1 cellular context compared by ENCODE assay signal in the genomic region with DNA sequence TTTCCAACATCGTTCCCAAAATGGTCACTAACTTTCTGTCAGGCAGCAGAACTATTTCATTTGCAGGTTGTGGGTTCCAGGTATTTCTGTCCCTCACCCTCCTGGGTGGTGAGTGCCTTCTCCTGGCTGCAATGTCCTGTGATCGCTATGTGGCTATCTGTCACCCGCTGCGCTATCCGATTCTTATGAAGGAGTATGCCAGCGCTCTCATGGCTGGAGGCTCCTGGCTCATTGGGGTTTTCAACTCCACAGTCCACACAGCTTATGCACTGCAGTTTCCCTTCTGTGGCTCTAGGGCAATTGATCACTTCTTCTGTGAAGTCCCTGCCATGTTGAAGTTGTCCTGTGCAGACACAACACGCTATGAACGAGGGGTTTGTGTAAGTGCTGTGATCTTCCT.
TF ChIP-seq lines count a peak whose summit lies in the region.

No MANE protein-coding gene starts in this region.

TF ChIP-seq in K562, 482 proteins besides CTCF, POLR2A, EP300 and RAD21:
- TF ChIP-seq PPARD (CRISPR knock-in tag; IDR thresholded peaks at IDR 0.05), result no peak
- TF ChIP-seq ETV6 (IDR thresholded peaks at IDR 0.05; ENCODE audit: borderline replicate concordance in 1 of 2, low read depth in 2 of 2, low read length in 1 of 2), result no peak
- TF ChIP-seq ETV6 (CRISPR knock-in tag; IDR thresholded peaks at IDR 0.05; ENCODE audit: borderline replicate concordance), result no peak
- TF ChIP-seq, protein P1, sequence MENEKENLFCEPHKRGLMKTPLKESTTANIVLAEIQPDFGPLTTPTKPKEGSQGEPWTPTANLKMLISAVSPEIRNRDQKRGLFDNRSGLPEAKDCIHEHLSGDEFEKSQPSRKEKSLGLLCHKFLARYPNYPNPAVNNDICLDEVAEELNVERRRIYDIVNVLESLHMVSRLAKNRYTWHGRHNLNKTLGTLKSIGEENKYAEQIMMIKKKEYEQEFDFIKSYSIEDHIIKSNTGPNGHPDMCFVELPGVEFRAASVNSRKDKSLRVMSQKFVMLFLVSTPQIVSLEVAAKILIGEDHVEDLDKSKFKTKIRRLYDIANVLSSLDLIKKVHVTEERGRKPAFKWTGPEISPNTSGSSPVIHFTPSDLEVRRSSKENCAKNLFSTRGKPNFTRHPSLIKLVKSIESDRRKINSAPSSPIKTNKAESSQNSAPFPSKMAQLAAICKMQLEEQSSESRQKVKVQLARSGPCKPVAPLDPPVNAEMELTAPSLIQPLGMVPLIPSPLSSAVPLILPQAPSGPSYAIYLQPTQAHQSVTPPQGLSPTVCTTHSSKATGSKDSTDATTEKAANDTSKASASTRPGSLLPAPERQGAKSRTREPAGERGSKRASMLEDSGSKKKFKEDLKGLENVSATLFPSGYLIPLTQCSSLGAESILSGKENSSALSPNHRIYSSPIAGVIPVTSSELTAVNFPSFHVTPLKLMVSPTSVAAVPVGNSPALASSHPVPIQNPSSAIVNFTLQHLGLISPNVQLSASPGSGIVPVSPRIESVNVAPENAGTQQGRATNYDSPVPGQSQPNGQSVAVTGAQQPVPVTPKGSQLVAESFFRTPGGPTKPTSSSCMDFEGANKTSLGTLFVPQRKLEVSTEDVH (IDR thresholded peaks at IDR 0.05; ENCODE audit: low read depth, partially characterized antibody), result no peak
- TF ChIP-seq CHCHD3 (CRISPR knock-in tag; IDR thresholded peaks at IDR 0.05), result no peak
- TF ChIP-seq, protein P2, sequence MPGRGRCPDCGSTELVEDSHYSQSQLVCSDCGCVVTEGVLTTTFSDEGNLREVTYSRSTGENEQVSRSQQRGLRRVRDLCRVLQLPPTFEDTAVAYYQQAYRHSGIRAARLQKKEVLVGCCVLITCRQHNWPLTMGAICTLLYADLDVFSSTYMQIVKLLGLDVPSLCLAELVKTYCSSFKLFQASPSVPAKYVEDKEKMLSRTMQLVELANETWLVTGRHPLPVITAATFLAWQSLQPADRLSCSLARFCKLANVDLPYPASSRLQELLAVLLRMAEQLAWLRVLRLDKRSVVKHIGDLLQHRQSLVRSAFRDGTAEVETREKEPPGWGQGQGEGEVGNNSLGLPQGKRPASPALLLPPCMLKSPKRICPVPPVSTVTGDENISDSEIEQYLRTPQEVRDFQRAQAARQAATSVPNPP (IDR thresholded peaks at IDR 0.05; ENCODE audit: borderline replicate concordance, insufficient read depth, insufficient read length), result no peak
- no peak for TF ChIP-seq JUN (IDR thresholded peaks at IDR 0.05; ENCODE audit: borderline replicate concordance, low read depth, low read length)
- TF ChIP-seq JUN (CRISPR knock-in tag; IDR thresholded peaks at IDR 0.05; ENCODE audit: borderline replicate concordance), result no peak
- TF ChIP-seq, protein P3, sequence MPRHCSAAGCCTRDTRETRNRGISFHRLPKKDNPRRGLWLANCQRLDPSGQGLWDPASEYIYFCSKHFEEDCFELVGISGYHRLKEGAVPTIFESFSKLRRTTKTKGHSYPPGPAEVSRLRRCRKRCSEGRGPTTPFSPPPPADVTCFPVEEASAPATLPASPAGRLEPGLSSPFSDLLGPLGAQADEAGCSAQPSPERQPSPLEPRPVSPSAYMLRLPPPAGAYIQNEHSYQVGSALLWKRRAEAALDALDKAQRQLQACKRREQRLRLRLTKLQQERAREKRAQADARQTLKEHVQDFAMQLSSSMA (CRISPR knock-in tag; IDR thresholded peaks at IDR 0.05), result no peak
- TF ChIP-seq, protein P4, sequence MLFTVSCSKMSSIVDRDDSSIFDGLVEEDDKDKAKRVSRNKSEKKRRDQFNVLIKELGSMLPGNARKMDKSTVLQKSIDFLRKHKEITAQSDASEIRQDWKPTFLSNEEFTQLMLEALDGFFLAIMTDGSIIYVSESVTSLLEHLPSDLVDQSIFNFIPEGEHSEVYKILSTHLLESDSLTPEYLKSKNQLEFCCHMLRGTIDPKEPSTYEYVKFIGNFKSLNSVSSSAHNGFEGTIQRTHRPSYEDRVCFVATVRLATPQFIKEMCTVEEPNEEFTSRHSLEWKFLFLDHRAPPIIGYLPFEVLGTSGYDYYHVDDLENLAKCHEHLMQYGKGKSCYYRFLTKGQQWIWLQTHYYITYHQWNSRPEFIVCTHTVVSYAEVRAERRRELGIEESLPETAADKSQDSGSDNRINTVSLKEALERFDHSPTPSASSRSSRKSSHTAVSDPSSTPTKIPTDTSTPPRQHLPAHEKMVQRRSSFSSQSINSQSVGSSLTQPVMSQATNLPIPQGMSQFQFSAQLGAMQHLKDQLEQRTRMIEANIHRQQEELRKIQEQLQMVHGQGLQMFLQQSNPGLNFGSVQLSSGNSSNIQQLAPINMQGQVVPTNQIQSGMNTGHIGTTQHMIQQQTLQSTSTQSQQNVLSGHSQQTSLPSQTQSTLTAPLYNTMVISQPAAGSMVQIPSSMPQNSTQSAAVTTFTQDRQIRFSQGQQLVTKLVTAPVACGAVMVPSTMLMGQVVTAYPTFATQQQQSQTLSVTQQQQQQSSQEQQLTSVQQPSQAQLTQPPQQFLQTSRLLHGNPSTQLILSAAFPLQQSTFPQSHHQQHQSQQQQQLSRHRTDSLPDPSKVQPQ (CRISPR knock-in tag; IDR thresholded peaks at IDR 0.05; ENCODE audit: borderline replicate concordance), result no peak
- TF ChIP-seq SRSF3 (IDR thresholded peaks at IDR 0.05; ENCODE audit: insufficient read depth, low read length), result no peak
- no peak for TF ChIP-seq ZNF24 (IDR thresholded peaks at IDR 0.05)
- TF ChIP-seq ZNF384 (IDR thresholded peaks at IDR 0.05; ENCODE audit: low read depth, low read length), result no peak
TF ChIP-seq in K562: peak in this region for 0.
